1 cellular context compared by ENCODE assay signal in the genomic region with DNA sequence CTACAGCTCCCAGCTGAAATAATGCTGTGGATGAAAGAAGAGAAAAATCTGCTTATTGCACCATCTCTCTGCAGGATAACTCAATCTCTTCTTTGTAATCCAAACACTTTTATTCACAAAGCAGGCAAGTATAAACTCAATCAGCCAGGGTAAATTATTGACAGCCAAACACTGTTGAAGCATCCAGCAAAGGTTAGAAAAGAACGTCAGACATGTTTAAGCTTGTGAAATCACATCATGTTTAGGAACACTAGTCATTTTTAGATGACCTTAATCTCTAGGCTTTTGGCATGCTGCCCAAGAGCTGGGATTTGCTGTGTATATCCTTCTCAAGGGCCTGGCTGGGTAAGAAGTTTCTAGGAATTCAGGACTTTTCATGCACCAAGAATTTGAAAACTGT.
TF ChIP-seq lines count a peak whose summit lies in the region.

No MANE protein-coding gene starts in this region.

TF ChIP-seq in SK-N-SH, 30 proteins besides CTCF, POLR2A, EP300 and RAD21 (continued from another document):
- no peak for TF ChIP-seq IRF3 (IDR thresholded peaks at IDR 0.05; ENCODE audit: low read depth, low read length)
- TF ChIP-seq, protein P1, sequence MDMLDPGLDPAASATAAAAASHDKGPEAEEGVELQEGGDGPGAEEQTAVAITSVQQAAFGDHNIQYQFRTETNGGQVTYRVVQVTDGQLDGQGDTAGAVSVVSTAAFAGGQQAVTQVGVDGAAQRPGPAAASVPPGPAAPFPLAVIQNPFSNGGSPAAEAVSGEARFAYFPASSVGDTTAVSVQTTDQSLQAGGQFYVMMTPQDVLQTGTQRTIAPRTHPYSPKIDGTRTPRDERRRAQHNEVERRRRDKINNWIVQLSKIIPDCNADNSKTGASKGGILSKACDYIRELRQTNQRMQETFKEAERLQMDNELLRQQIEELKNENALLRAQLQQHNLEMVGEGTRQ (IDR thresholded peaks at IDR 0.05; ENCODE audit: borderline replicate concordance, low read depth, low read length) = no peak
- no peak for TF ChIP-seq YY1 (IDR thresholded peaks at IDR 0.05; ENCODE audit: low read depth)
- TF ChIP-seq GATA2 (CRISPR knock-in tag; IDR thresholded peaks at IDR 0.05) = no peak
- TF ChIP-seq SIN3A (IDR thresholded peaks at IDR 0.05; ENCODE audit: borderline replicate concordance, low read depth, low read length) = no peak
- no peak for TF ChIP-seq EZH2phosphoT487 (IDR thresholded peaks at IDR 0.05; ENCODE audit: borderline replicate concordance, low read depth)
- no peak for TF ChIP-seq FOXM1 (IDR thresholded peaks at IDR 0.05; ENCODE audit: low read depth)
- TF ChIP-seq RCOR1 (IDR thresholded peaks at IDR 0.05; ENCODE audit: low read length) = no peak
- no peak for TF ChIP-seq MEF2A (IDR thresholded peaks at IDR 0.05; ENCODE audit: borderline replicate concordance, low read depth)
- no peak for TF ChIP-seq CHD2 (IDR thresholded peaks at IDR 0.05; ENCODE audit: low read length, partially characterized antibody)
TF ChIP-seq in SK-N-SH: peak in this region for 0.
